In the genomic region with DNA sequence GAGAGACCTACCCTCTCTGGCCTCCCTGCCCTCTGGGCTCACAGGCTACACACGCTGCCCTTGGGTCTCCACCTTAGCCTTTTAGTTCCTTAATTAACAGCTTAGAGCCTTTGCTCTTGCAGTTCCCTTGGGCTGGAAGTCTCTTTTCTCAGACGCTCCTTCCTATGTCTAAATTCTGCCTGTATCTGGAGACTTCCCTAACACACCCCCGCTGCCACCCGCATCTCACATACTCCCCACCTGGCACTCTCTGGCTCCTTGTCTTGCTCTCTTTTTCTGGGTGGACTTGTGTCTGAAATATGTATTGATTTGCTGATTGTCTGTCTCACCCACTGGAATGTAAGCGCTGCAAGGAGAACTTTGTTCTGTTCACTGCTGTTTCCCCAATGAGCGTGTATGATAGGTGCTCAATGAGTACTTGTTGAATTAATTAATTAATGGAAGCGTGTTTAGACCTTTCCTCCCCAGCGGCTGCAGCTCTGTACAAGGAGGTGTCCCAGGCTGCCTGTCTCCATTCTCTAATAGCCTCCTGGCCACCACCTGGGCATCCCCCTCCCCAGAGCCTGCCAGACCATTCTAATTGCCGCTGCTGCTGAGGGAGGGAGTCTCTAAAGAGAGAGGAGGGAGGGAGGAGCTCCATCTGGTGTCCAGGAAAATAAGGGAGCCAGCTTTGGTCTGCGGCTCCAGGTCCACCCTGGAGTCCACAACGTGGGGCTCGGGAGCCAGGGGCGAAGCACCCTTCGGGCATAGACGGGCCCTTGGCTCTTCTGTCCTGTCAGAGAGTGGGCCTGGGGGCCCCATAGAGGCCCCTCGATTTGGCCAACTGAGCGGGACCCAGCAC, we compare ENCODE assay signal across 9 cellular contexts.
DNase-seq lines count a peak whose midpoint lies in the region; ATAC-seq and TF ChIP-seq lines count a peak whose summit lies in the region.
"Had no signal": no experiment of that assay in that cellular context is flagged by ENCODE, and none has a peak within 500 bp of the region (broad histone marks: within the 10 kb centered on the region; RNA-seq: fewer than 3 reads in every experiment).

No MANE protein-coding gene starts in this region.

- WGBS in liver, result 32% methylated on average over 17 of the region's 17 CpGs

- H3K4me3 ChIP-seq in liver (ENCODE audit: low read depth in 1 of 3, low read length in 3 of 3), result no peak overlapping the region

- in situ Hi-C loops in ACHN (cut with HindIII; ENCODE audit: low pct_ligation_motif_present, low pct_unique_long_range_greater_than_20kb, low sequenced_read_pairs), result no loop called here

- H3K36me3 ChIP-seq in liver (ENCODE audit: control insufficient read depth in 4 of 4, insufficient read depth in 3 of 4, low read depth in 1 of 4, low read length in 3 of 4), result no peaks in the 10 kb centered on the region

- peak; percentile 37 for DNase-seq in ACHN
- DNase-seq in NCI-H1092 (lab: John Stamatoyannopoulos, UW), result peak; percentile 16
- peak; percentile 71 for DNase-seq in ecto neural progenitor cell (ENCODE audit: low spot score)
- DNase-seq in activated CD4-positive, alpha-beta T cell treated with anti-CD3 and anti-CD28 coated beads, Interleukin-2, amount 50 U/mL, for 1 hour, result no peak
- no peak for DNase-seq in COLO829 (ENCODE audit: low spot score)
- DNase-seq in activated CD8-positive, alpha-beta memory T cell treated with anti-CD3 and anti-CD28 coated beads, Interleukin-2, amount 50 U/mL, for 48 hours, result no peak
- DNase-seq: CD8-positive, alpha-beta memory T cell had no signal

- no peak for ATAC-seq in HG03039 (IDR thresholded peaks at IDR 0.05; ENCODE audit: unreplicated experiment)

- peaks cover 0 to 9% (median 3%) of the 10 kb centered on the region in 4 donors for H3K27me3 ChIP-seq in liver (ENCODE audit: control insufficient read depth in 4 of 4, insufficient read depth in 4 of 4, low read length in 3 of 4)

- H3K27ac ChIP-seq in liver (ENCODE audit: low read depth in 1 of 2, low read length in 2 of 2), result no peak overlapping the region

- no peak overlapping the region for H3K9ac ChIP-seq in liver (ENCODE audit: low read depth in 1 of 2, low read length in 2 of 2)

- TF ChIP-seq CTCF in liver (IDR thresholded peaks at IDR 0.05; ENCODE audit: low read depth, low read length, missing input control), result no peak

- no peaks in the 10 kb centered on the region for H3K9me3 ChIP-seq in liver (ENCODE audit: control insufficient read depth in 4 of 4, low read length in 3 of 4)

- TF ChIP-seq RAD21 in liver (IDR thresholded peaks at IDR 0.05), result peak; percentile 49 to 58

- H3K4me1 ChIP-seq in liver (ENCODE audit: control insufficient read depth in 4 of 4, insufficient read depth in 4 of 4, low read length in 3 of 4), result peaks cover 0 to 3% (median 0%) of the 10 kb centered on the region in 4 donors

TF ChIP-seq in liver, 16 proteins besides CTCF, POLR2A, EP300 and RAD21:
- no peak for TF ChIP-seq YY1 (IDR thresholded peaks at IDR 0.05)
- TF ChIP-seq, protein P1, sequence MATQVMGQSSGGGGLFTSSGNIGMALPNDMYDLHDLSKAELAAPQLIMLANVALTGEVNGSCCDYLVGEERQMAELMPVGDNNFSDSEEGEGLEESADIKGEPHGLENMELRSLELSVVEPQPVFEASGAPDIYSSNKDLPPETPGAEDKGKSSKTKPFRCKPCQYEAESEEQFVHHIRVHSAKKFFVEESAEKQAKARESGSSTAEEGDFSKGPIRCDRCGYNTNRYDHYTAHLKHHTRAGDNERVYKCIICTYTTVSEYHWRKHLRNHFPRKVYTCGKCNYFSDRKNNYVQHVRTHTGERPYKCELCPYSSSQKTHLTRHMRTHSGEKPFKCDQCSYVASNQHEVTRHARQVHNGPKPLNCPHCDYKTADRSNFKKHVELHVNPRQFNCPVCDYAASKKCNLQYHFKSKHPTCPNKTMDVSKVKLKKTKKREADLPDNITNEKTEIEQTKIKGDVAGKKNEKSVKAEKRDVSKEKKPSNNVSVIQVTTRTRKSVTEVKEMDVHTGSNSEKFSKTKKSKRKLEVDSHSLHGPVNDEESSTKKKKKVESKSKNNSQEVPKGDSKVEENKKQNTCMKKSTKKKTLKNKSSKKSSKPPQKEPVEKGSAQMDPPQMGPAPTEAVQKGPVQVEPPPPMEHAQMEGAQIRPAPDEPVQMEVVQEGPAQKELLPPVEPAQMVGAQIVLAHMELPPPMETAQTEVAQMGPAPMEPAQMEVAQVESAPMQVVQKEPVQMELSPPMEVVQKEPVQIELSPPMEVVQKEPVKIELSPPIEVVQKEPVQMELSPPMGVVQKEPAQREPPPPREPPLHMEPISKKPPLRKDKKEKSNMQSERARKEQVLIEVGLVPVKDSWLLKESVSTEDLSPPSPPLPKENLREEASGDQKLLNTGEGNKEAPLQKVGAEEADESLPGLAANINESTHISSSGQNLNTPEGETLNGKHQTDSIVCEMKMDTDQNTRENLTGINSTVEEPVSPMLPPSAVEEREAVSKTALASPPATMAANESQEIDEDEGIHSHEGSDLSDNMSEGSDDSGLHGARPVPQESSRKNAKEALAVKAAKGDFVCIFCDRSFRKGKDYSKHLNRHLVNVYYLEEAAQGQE (IDR thresholded peaks at IDR 0.05), result no peak
- no peak for TF ChIP-seq FOXA1 (IDR thresholded peaks at IDR 0.05)
- no peak for TF ChIP-seq GABPA (IDR thresholded peaks at IDR 0.05 in 1 of 2, conservative IDR thresholded peaks at IDR 0.05 in 1 of 2)
- TF ChIP-seq SP1 (IDR thresholded peaks at IDR 0.05), result no peak
- TF ChIP-seq HNF4G (IDR thresholded peaks at IDR 0.05), result no peak
- no peak for TF ChIP-seq MAX (IDR thresholded peaks at IDR 0.05)
- no peak for TF ChIP-seq TAF1 (conservative IDR thresholded peaks at IDR 0.05)
- no peak for TF ChIP-seq NR2F2 (IDR thresholded peaks at IDR 0.05)
- TF ChIP-seq JUND (IDR thresholded peaks at IDR 0.05), result no peak
- TF ChIP-seq, protein P2, sequence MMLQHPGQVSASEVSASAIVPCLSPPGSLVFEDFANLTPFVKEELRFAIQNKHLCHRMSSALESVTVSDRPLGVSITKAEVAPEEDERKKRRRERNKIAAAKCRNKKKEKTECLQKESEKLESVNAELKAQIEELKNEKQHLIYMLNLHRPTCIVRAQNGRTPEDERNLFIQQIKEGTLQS (IDR thresholded peaks at IDR 0.05), result no peak
- no peak for TF ChIP-seq EGR1 (IDR thresholded peaks at IDR 0.05; ENCODE audit: low read depth in 2 of 2)
- no peak for TF ChIP-seq FOXA2 (IDR thresholded peaks at IDR 0.05)

Comparison
In these comparisons a context has a peak if more than half of its experiments do, and no peak if none do; other contexts are left out.
1. DNase-seq: peak in ACHN (single experiment), NCI-H1092 (single experiment) and ecto neural progenitor cell (single experiment); none in activated CD4-positive, alpha-beta T cell treated with anti-CD3 and anti-CD28 coated beads, Interleukin-2, amount 50 U/mL, for 1 hour (single experiment), COLO829 (single experiment) and activated CD8-positive, alpha-beta memory T cell treated with anti-CD3 and anti-CD28 coated beads, Interleukin-2, amount 50 U/mL, for 48 hours (single experiment).